8 cellular contexts compared by ENCODE assay signal in genomic region chr14:58331111-58331510, GRCh38. TPM values are rescaled to one million over a fixed set of nuclear protein-coding genes. Genes with fewer than 3 reads are reported as not detected.
DNase-seq lines count a peak whose midpoint lies in the region; ATAC-seq and TF ChIP-seq lines count a peak whose summit lies in the region.

No MANE protein-coding gene starts in this region.

- DNase-seq in AG20443 (ENCODE audit: low spot score) (peak; percentile 73), NCI-H510A (lab: John Stamatoyannopoulos, UW) (peak; percentile 88), dorsolateral prefrontal cortex (peak in 9 of 10 donors; percentile 56 to 89 (median 78)), lower leg skin (ENCODE audit: low spot score in 2 of 2) (peak; percentile 84 to 92)
- DNase-seq in activated CD4-positive, alpha-beta T cell treated with anti-CD3 and anti-CD28 coated beads, Interleukin-2, amount 50 U/mL, for 48 hours = peak; percentile 75 to 84
- peak; percentile 67 to 74 for DNase-seq in stimulated activated CD4-positive, alpha-beta T cell treated with anti-CD3 and anti-CD28 coated beads, Interleukin-4, amount 100 ng/mL, for 48 hours (ENCODE audit: low read depth in 2 of 2)

- ATAC-seq in GM19324 (IDR thresholded peaks at IDR 0.05; ENCODE audit: low FRiP score, unreplicated experiment) (peak; percentile 87), HG03442 (IDR thresholded peaks at IDR 0.05; ENCODE audit: unreplicated experiment) (peak; percentile 95)

- TF ChIP-seq POLR2A in lower leg skin (IDR thresholded peaks at IDR 0.05) = no peak

- H3K27ac ChIP-seq in dorsolateral prefrontal cortex = peak overlapping the region; percentile 40 to 98 (median 86)

- no peaks in the 10 kb centered on the region for H3K27me3 ChIP-seq in dorsolateral prefrontal cortex

- peak in 2 of 56 donors; percentile 14 to 19 for TF ChIP-seq CTCF in dorsolateral prefrontal cortex (IDR thresholded peaks at IDR 0.05 in 54 of 56, conservative IDR thresholded peaks at IDR 0.05 in 2 of 56; ENCODE audit: low read depth in 1 of 56, partially characterized antibody in 56 of 56)
- TF ChIP-seq CTCF in lower leg skin (IDR thresholded peaks at IDR 0.05) = no peak

- intact Hi-C loops in dorsolateral prefrontal cortex (cut with DNase I) = loop anchor here (5.0 kb wide), 1 partner anchor 34 kb away; the partner anchor contains the start of gene ARID4A (in 2 of the 2)
- intact Hi-C loops in lower leg skin (cut with DNase I; ENCODE audit: low total_unique reads) = no loop called here

- 8% methylated on average over 5 of the region's 5 CpGs for WGBS in lower leg skin, 2 donors

- peak overlapping the region; percentile 26 to 75 (median 58) for H3K4me3 ChIP-seq in dorsolateral prefrontal cortex
- no peak overlapping the region for H3K4me3 ChIP-seq in lower leg skin (ENCODE audit: low read depth, poor library complexity, severe bottlenecking)

RNA-seq across cellular contexts. Expression of gene ARID4A, which starts 32.8 kb away (rescaled TPM):
- 10 to 100 TPM; 24.5 to 59.8 (median 40.9) TPM for total RNA-seq in dorsolateral prefrontal cortex
- total RNA-seq in lower leg skin = 10 to 100 TPM; 13.6 to 32.6 (median 18.4) TPM
